In the genomic region with DNA sequence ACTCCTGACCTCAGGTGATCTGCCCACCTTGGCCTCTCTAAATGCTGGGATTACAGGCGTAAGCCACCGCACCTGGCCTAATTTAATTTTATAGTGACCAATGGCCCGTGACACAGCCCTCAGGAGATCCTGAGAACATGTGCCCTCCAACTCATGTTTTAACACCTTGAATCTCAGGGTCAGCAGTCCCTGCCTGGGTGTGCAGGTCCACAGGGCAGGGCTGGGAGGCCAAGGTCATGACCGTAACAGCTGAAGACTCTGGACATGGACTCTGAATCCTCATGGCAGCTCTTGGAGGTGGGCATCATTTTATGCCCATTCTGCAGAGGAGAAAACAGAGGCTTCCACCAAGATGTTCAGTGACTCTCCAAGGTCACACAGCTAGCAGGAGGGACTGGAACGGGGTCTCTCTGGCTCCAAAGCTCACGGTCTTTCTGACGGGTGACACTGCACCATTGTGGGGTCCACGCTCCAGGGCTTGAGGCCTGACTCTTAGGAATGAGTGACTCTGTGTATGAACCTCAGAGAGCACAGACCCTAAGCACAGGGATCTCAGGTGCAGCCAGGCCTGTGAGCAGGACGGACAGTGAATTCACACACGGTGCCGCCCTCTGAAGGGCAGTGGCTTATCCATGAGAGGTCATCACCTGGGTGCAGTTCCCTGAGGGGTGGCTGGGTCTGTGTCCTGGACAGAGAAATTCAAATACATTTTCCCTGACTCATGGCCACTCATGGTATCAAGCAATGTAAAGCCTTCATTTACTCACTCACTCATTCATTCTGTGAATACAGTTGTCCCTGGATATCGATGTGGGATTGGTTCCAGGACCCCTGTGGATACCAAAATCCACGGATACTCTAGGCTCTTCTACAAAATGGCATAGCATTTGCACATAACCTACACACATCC, we compare ENCODE assay signal across 24 cellular contexts. TPM values are rescaled to one million over a fixed set of nuclear protein-coding genes. Genes with fewer than 3 reads are reported as not detected.
"Had no signal": no experiment of that assay in that cellular context is flagged by ENCODE, and none has a peak within 500 bp of the region (broad histone marks: within the 10 kb centered on the region; RNA-seq: fewer than 3 reads in every experiment).

No MANE protein-coding gene starts in this region.

- H3K27ac ChIP-seq: HL-60, KMS-11, RWPE1, SJCRH30 had no signal

- H3K36me3 ChIP-seq: SJCRH30 had no signal

- FAIRE-seq: HTR-8/SVneo had no signal

- DNase-seq: Kasumi-1, MM.1S, NCI-H1092 treated with DMSO at 0.1 percent for 48 hours, NCI-H1436, NCI-H187, NCI-H2029, NCI-H2081 treated with DMSO at 0.1 percent for 48 hours, NCI-H2171, NCI-H226, NCI-H446, NCI-H510A, NCI-H524 treated with DMSO at 0.1 percent for 48 hours, NCI-H69, NCI-H774, SHP77 treated with DMSO at 0.1 percent for 48 hours, SJCRH30 had no signal

- H3K4me3 ChIP-seq: SJCRH30 had no signal

- H3K4me2 ChIP-seq: KMS-11 had no signal

- H3K9me3 ChIP-seq: SJCRH30 had no signal

- H3K9ac ChIP-seq: KMS-11 had no signal

- ATAC-seq: Panc1, Right ventricle myocardium inferior, SK-N-SH treated with all-trans-retinoic acid at 6 μM for 48 hours had no signal

RNA-seq across cellular contexts. Expression of gene LAMC3, which starts 32.8 kb away (rescaled TPM):
- total RNA-seq: M059J, SJCRH30 had no signal
